In the genomic region with DNA sequence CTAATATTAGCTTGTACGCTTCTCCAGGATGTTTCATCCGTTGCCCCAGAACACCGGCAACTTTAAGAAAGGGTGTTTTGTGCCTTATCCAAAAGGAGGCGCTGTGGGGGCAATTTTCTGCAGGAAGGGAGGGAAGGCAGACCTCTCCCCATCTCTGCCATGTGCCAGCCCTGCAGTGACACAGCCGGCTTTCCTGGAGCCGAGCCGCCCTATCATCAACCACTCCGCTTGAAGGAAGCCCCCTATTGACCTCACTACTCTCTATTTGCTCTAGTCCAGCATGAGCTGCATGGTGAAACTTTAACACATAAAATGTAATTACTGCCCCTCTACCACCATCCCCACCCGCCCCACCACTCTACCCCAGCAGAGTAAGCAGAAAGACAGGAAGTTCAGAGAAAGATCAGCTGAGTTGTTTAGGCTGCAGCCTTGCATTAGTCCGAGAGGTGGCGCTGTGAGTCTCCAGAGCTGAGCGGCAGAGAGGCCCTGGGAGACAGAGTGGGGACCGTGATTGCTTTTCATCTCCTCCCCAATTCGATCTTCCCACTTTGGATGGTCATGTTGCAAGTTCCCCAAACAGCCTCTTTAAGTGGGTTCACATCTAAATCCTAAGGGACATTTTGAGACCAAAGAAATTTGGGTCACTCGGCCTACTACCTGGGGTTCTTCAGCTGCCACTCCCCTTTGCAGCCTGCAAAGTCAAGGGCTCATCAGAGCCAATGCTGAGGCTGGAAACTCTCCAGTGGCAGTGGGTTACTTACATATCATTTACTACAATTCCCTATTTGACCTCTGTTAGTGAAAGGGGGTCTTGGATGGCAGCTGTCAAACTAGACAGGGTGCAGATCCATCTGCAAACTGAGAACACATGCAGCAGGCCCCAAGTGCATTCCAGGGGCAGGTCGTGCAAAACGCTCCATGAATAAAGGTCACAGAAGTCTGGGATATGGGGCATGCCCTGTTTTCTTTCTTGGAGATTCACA, we compare ENCODE assay signal across 8 cellular contexts. TPM values are rescaled to one million over a fixed set of nuclear protein-coding genes. Genes with fewer than 3 reads are reported as not detected.
DNase-seq lines count a peak whose midpoint lies in the region; ATAC-seq and TF ChIP-seq lines count a peak whose summit lies in the region.

No MANE protein-coding gene starts in this region.

- H3K27me3 ChIP-seq in HCT116 (ENCODE audit: insufficient read depth, low read length) (no peaks in the 10 kb centered on the region), colonic mucosa (no peaks in the 10 kb centered on the region), left lung (no peaks in the 10 kb centered on the region)

- ATAC-seq in HCT116 (peak; percentile 95), left lung (peak; percentile 92)
- ATAC-seq in activated CD4-positive, CD25-positive, alpha-beta regulatory T cell treated with anti-CD3 and anti-CD28 coated beads, Interleukin-2, amount 50 U/mL, for 24 hours = peak; percentile 64 to 78

- H3K4me3 ChIP-seq in HCT116 (replicated peaks in 1 of 2; ENCODE audit: low read depth in 1 of 2, low read length in 2 of 2) (no peak overlapping the region), colonic mucosa (no peak overlapping the region), left lung (no peak overlapping the region)

- CTCF ChIA-PET in HCT116 (lab: Charles Lee) = interaction anchor here (0.6 to 3.6 kb wide), 13 partner anchors 8 to 325 kb away, joined by 3 to 26 read pairs (median 4); partner anchors contain the start of gene OXTR

- peak; percentile 78 for TF ChIP-seq RAD21 in HCT116 (IDR thresholded peaks at IDR 0.05; ENCODE audit: low read depth)

- no peak for TF ChIP-seq POLR2A in HCT116 (IDR thresholded peaks at IDR 0.05; ENCODE audit: borderline replicate concordance, extremely low read depth, insufficient read depth, insufficient read length)

- no peaks in the 10 kb centered on the region for H3K36me3 ChIP-seq in HCT116 (ENCODE audit: control insufficient read depth in 1 of 2, insufficient read depth in 2 of 2, low read length in 2 of 2)
- no peaks in the 10 kb centered on the region for H3K36me3 ChIP-seq in colonic mucosa
- no peaks in the 10 kb centered on the region for H3K36me3 ChIP-seq in left lung

- H3K9me3 ChIP-seq in HCT116 (ENCODE audit: control insufficient read depth in 1 of 2, insufficient read depth in 1 of 2, low read depth in 1 of 2, low read length in 2 of 2) (0 out of 4 replicates have a peak, but pooled peaks cover 0 to 3% of the 10 kb centered on the region in 2 experiments), colonic mucosa (no peaks in the 10 kb centered on the region), left lung (no peaks in the 10 kb centered on the region)

- H3K79me2 ChIP-seq in HCT116 (ENCODE audit: insufficient read depth, low read length) = no peaks in the 10 kb centered on the region

- POLR2A ChIA-PET in HCT116 (lab: Charles Lee) = interaction anchor here (1.2 to 1.6 kb wide), 2 partner anchors 314 to 409 kb away, joined by 3 to 6 read pairs; no protein-coding TSS in a partner anchor

- H3K9ac ChIP-seq in HCT116 (ENCODE audit: low read length) (no peak overlapping the region), colonic mucosa (ENCODE audit: low read depth in 2 of 2, low read length in 2 of 2) (no peak overlapping the region)

- H3K27ac ChIP-seq in HCT116 (ENCODE audit: low read depth, low read length) (no peak overlapping the region), colonic mucosa (no peak overlapping the region), left lung (no peak overlapping the region)

- intact Hi-C loops in HCT116 (cut with micrococcal nuclease) = loop anchor here (1.0 kb wide), 2 partner anchors 79 to 314 kb away; no protein-coding TSS in a partner anchor
- intact Hi-C loops in colonic mucosa (cut with DNase I) = loop anchor here (2.0 to 5.0 kb wide), 2 partner anchors 79 to 314 kb away; no protein-coding TSS in a partner anchor
- intact Hi-C loops in left lung (cut with DNase I) = loop anchor here in 1 of 2 donors (5.0 kb wide), 2 partner anchors 84 to 314 kb away; no protein-coding TSS in a partner anchor

- DNase-seq in HCT116 (ENCODE audit: low read depth, low spot score) = peak; percentile 32
- peak; percentile 15 for DNase-seq in NCI-H1694 (lab: John Stamatoyannopoulos, UW)
- DNase-seq in colonic mucosa = peak; percentile 57
- no peak for DNase-seq in left lung
- DNase-seq in stimulated activated CD4-positive, alpha-beta T cell treated with anti-CD3 and anti-CD28 coated beads, Interleukin-4, amount 100 ng/mL, for 48 hours (ENCODE audit: low read depth in 2 of 2) = peak; percentile 37 to 65
- no peak for DNase-seq in NCI-H1105 treated with DMSO at 0.1 percent for 48 hours (lab: John Stamatoyannopoulos, UW)

- TF ChIP-seq CTCF in GM12874 (IDR thresholded peaks at IDR 0.05; ENCODE audit: insufficient read depth, low read depth, low read length) = peak; percentile 86
- peak; percentile 74 to 87 (median 84); a peak in 5 of 6 replicates for TF ChIP-seq CTCF in HCT116 (IDR thresholded peaks at IDR 0.05 in 2 of 3, conservative IDR thresholded peaks at IDR 0.05 in 1 of 3; ENCODE audit: borderline replicate concordance in 1 of 3, insufficient read depth in 1 of 3, low read depth in 2 of 3, low read length in 2 of 3)
- peak; percentile 78 for TF ChIP-seq CTCF in colonic mucosa (IDR thresholded peaks at IDR 0.05)
- TF ChIP-seq CTCF in left lung (IDR thresholded peaks at IDR 0.05) = peak; percentile 56 to 71

- RAD21 ChIA-PET in HCT116 (lab: Charles Lee; ENCODE audit: low non-redundant PET in 1 of 2, low total read pairs in 2 of 2, uncharacterized antibody in 2 of 2, unreplicated experiment in 2 of 2) = interaction anchor here (0.6 to 1.2 kb wide), 5 partner anchors 15 to 314 kb away, joined by 3 to 10 read pairs (median 4); partner anchors contain the start of gene OXTR (in 1 of the 2)

- H3K4me1 ChIP-seq in HCT116 (ENCODE audit: control insufficient read depth in 1 of 2, insufficient read depth in 2 of 2, low read length in 2 of 2) = no peaks in the 10 kb centered on the region
- H3K4me1 ChIP-seq in colonic mucosa = no peaks in the 10 kb centered on the region
- no peaks in the 10 kb centered on the region for H3K4me1 ChIP-seq in left lung

- H2AFZ ChIP-seq in HCT116 (ENCODE audit: low read depth, low read length, poor library complexity, severe bottlenecking) = no peak overlapping the region

- H3K4me2 ChIP-seq in HCT116 (ENCODE audit: low read length) = no peak overlapping the region

- BruUV-seq in HCT116 (replicated peaks; lab: Mats Ljungman, UMichigan) = no TSS peak

- H4K20me1 ChIP-seq in HCT116 (ENCODE audit: insufficient read depth) = no peaks in the 10 kb centered on the region

- no peaks in the 10 kb centered on the region for H3K9me2 ChIP-seq in HCT116 (ENCODE audit: insufficient read depth)

TF ChIP-seq in HCT116, 20 proteins besides CTCF, POLR2A, EP300 and RAD21:
- TF ChIP-seq SIN3A (IDR thresholded peaks at IDR 0.05; ENCODE audit: low read depth) (no peak), SP1 (IDR thresholded peaks at IDR 0.05; ENCODE audit: low read depth) (no peak), ZBTB33 (IDR thresholded peaks at IDR 0.05; ENCODE audit: extremely low read depth, insufficient replicate concordance, low read length) (no peak), CEBPB (IDR thresholded peaks at IDR 0.05; ENCODE audit: low read depth) (no peak), ZFX (IDR thresholded peaks at IDR 0.05) (no peak), SRF (IDR thresholded peaks at IDR 0.05; ENCODE audit: low read depth) (no peak), ZNF274 (IDR thresholded peaks at IDR 0.05; ENCODE audit: low read depth, low read length) (no peak), JUND (IDR thresholded peaks at IDR 0.05) (no peak), POLR2AphosphoS5 (IDR thresholded peaks at IDR 0.05; ENCODE audit: low read depth, low read length) (no peak), EZH2phosphoT487 (IDR thresholded peaks at IDR 0.05; ENCODE audit: borderline replicate concordance) (no peak), YY1 (IDR thresholded peaks at IDR 0.05; ENCODE audit: extremely low read depth, insufficient replicate concordance, low read depth, low read length) (no peak), EZH2 (IDR thresholded peaks at IDR 0.05) (no peak), EGR1 (IDR thresholded peaks at IDR 0.05; ENCODE audit: low read depth) (no peak), ATF3 (IDR thresholded peaks at IDR 0.05) (no peak), CBX3 (IDR thresholded peaks at IDR 0.05; ENCODE audit: low read depth) (no peak)
TF ChIP-seq in HCT116: peak in this region for 0.

RNA-seq across cellular contexts. Expression of gene RAD18, which starts 24.7 kb away (rescaled TPM):
- total RNA-seq in HCT116 (2021; ENCODE audit: unreplicated experiment) = 28.7 TPM
- polyA plus RNA-seq in HCT116 (2012) = 3.2 and 4.7 TPM in 2 replicates
- total RNA-seq in colonic mucosa = 10 to 100 TPM; 12.2 to 25.9 TPM
- 10 to 100 TPM; 13.0 to 13.1 TPM for total RNA-seq in left lung

Comparison
In these comparisons a context has a peak if more than half of its experiments do, and no peak if none do; other contexts are left out.
1. DNase-seq: peak in HCT116 (single experiment), NCI-H1694 (single experiment), colonic mucosa (single experiment) and stimulated activated CD4-positive, alpha-beta T cell treated with anti-CD3 and anti-CD28 coated beads, Interleukin-4, amount 100 ng/mL, for 48 hours (2 of 2); none in left lung (0 of 2) and NCI-H1105 treated with DMSO at 0.1 percent for 48 hours (single experiment).
2. Peak in every context shown above with its lines, with median percentiles within 50 percentile points of each other: CTCF ChIP-seq and ATAC-seq.